ENCODE assay signal across 8 cellular contexts in genomic region chr14:102590667-102591099, GRCh38. TPM values are rescaled to one million over a fixed set of nuclear protein-coding genes. Genes with fewer than 3 reads are reported as not detected.
DNase-seq lines count a peak whose midpoint lies in the region; ATAC-seq and TF ChIP-seq lines count a peak whose summit lies in the region.

No MANE protein-coding gene starts in this region.

- no peaks in the 10 kb centered on the region for H3K36me3 ChIP-seq in OCI-LY3 (replicated peaks; ENCODE audit: low read depth, low read length)
- H3K36me3 ChIP-seq in mucosa of rectum (ENCODE audit: control insufficient read depth in 2 of 2, insufficient read depth in 2 of 2, low read length in 2 of 2), result no peaks in the 10 kb centered on the region

- peak; percentile 38 for DNase-seq in DMS 273 (lab: John Stamatoyannopoulos, UW; ENCODE audit: unreplicated experiment)
- DNase-seq in DMS 273 treated with DMSO at 0.1 percent for 48 hours (lab: John Stamatoyannopoulos, UW), result no peak
- DNase-seq in dermis microvascular lymphatic vessel endothelial cell (ENCODE audit: low read depth in 2 of 2), result peak; percentile 50 to 75
- no peak for DNase-seq in NCI-H187 treated with DMSO at 0.1 percent for 48 hours (lab: John Stamatoyannopoulos, UW)
- no peak for DNase-seq in NCI-H69 (lab: John Stamatoyannopoulos, UW)

- H3K4me1 ChIP-seq in OCI-LY3 (ENCODE audit: low read length), result peaks cover 22% of the 10 kb centered on the region
- H3K4me1 ChIP-seq in mucosa of rectum (ENCODE audit: control insufficient read depth in 2 of 2, insufficient read depth in 2 of 2, low read length in 2 of 2), result peaks cover 10 to 11% of the 10 kb centered on the region in 2 donors

- no peaks in the 10 kb centered on the region for H3K9me3 ChIP-seq in OCI-LY3 (ENCODE audit: insufficient read depth, low read length)
- no peaks in the 10 kb centered on the region for H3K9me3 ChIP-seq in mucosa of rectum (ENCODE audit: control insufficient read depth in 2 of 2, low read length in 2 of 2)

- H3K4me3 ChIP-seq in OCI-LY3 (ENCODE audit: low read length) (peak overlapping the region; percentile 88), mucosa of rectum (ENCODE audit: low read length in 2 of 2) (peak overlapping the region in 1 of 2 donors; percentile 71)

- ATAC-seq in HG03565 (IDR thresholded peaks at IDR 0.05; ENCODE audit: unreplicated experiment), result no peak

- peak; percentile 38 for TF ChIP-seq CTCF in OCI-LY3 (IDR thresholded peaks at IDR 0.05; ENCODE audit: low read depth, low read length)

- peak overlapping the region; percentile 100 for H3K4me2 ChIP-seq in OCI-LY3 (ENCODE audit: low read length)

- H3K27me3 ChIP-seq in OCI-LY3 (ENCODE audit: low read depth, low read length), result no peaks in the 10 kb centered on the region
- H3K27me3 ChIP-seq in mucosa of rectum (ENCODE audit: control insufficient read depth in 2 of 2, insufficient read depth in 2 of 2, low read length in 2 of 2), result no peaks in the 10 kb centered on the region

- no peak overlapping the region for H3K27ac ChIP-seq in OCI-LY3 (ENCODE audit: low read length)
- H3K27ac ChIP-seq in mucosa of rectum (ENCODE audit: low read depth in 2 of 2, low read length in 2 of 2), result peak overlapping the region; percentile 9 to 98

- peaks cover 18% of the 10 kb centered on the region for H4K20me1 ChIP-seq in OCI-LY3 (ENCODE audit: insufficient read depth, low read length)

- peaks cover 25% of the 10 kb centered on the region for H3K79me2 ChIP-seq in OCI-LY3 (ENCODE audit: low read length)

- H2AFZ ChIP-seq in OCI-LY3 (ENCODE audit: low read depth, low read length), result no peak overlapping the region

- H3K9ac ChIP-seq in OCI-LY3 (ENCODE audit: low read length) (peak overlapping the region; percentile 97), mucosa of rectum (ENCODE audit: low read depth in 1 of 2, low read length in 2 of 2) (peak overlapping the region in 1 of 2 donors; percentile 85)

RNA-seq across cellular contexts. Expression of gene RCOR1, which starts 1.8 kb away (rescaled TPM):
- 11.4 and 12.4 TPM in 2 replicates for total RNA-seq in dermis microvascular lymphatic vessel endothelial cell

Comparison
In these comparisons a context has a peak if more than half of its experiments do, and no peak if none do; other contexts are left out.
1. DNase-seq: peak in DMS 273 (single experiment) and dermis microvascular lymphatic vessel endothelial cell (2 of 2); none in DMS 273 treated with DMSO at 0.1 percent for 48 hours (single experiment), NCI-H187 treated with DMSO at 0.1 percent for 48 hours (single experiment) and NCI-H69 (single experiment).